1 cellular context compared by ENCODE assay signal in the genomic region with DNA sequence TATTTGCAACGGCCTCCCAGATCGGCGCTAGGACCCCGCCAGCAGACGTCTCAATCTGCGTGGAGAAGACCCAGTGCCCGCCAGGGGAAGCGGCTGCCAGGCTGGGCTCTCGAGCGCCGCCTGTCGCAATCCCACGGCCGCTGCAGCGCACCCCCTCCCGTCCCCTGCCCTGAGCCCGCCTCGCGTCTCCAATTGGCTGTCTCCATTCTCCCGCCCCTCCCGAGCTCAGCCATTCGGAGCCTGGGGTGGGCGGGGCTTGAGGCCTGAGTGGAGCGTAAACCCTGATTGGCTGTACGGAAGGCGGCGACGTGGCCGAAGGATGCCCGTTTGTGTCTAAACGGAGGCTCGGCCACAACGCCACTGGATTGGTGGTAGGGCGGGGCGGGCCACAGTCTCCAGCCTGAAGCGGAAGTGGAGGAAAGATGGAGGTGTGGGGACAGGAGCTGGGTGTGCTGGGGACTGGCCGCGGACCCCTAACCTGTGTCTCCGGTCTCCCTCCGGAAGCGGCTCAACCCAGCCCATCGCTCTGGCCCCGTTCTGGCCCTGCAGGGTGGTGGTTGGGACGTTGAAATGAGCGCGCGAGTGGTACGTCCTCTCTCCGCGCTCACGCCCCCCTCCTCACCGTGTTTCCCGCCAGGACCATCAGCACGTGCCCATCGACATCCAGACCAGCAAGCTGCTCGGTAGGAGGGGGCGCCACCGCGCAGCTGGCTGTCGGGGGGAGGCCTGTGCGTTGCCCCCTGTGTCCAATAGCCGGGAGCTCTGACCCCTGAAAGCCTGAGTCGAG.
TF ChIP-seq lines count a peak whose summit lies in the region.

A gene with protein sequence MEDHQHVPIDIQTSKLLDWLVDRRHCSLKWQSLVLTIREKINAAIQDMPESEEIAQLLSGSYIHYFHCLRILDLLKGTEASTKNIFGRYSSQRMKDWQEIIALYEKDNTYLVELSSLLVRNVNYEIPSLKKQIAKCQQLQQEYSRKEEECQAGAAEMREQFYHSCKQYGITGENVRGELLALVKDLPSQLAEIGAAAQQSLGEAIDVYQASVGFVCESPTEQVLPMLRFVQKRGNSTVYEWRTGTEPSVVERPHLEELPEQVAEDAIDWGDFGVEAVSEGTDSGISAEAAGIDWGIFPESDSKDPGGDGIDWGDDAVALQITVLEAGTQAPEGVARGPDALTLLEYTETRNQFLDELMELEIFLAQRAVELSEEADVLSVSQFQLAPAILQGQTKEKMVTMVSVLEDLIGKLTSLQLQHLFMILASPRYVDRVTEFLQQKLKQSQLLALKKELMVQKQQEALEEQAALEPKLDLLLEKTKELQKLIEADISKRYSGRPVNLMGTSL (plus strand): TSS at position 389 of the 787 bp plus-strand sequence. CDS start 34 bp downstream, at position 423.

TF ChIP-seq in HepG2, 621 proteins besides CTCF, POLR2A, EP300 and RAD21 (continued from another document and continues in another):
- TF ChIP-seq, protein P1, sequence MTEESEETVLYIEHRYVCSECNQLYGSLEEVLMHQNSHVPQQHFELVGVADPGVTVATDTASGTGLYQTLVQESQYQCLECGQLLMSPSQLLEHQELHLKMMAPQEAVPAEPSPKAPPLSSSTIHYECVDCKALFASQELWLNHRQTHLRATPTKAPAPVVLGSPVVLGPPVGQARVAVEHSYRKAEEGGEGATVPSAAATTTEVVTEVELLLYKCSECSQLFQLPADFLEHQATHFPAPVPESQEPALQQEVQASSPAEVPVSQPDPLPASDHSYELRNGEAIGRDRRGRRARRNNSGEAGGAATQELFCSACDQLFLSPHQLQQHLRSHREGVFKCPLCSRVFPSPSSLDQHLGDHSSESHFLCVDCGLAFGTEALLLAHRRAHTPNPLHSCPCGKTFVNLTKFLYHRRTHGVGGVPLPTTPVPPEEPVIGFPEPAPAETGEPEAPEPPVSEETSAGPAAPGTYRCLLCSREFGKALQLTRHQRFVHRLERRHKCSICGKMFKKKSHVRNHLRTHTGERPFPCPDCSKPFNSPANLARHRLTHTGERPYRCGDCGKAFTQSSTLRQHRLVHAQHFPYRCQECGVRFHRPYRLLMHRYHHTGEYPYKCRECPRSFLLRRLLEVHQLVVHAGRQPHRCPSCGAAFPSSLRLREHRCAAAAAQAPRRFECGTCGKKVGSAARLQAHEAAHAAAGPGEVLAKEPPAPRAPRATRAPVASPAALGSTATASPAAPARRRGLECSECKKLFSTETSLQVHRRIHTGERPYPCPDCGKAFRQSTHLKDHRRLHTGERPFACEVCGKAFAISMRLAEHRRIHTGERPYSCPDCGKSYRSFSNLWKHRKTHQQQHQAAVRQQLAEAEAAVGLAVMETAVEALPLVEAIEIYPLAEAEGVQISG (CRISPR knock-in tag; IDR thresholded peaks at IDR 0.05): peak; percentile 76
- 0 out of 2 replicates have a peak, but pooled peaks have one; percentile 95 for TF ChIP-seq ZNF570 (CRISPR knock-in tag; IDR thresholded peaks at IDR 0.05; ENCODE audit: borderline replicate concordance)
- peak; percentile 79 for TF ChIP-seq KLF6 (CRISPR knock-in tag; IDR thresholded peaks at IDR 0.05)
- TF ChIP-seq GTF2F1 (IDR thresholded peaks at IDR 0.05; ENCODE audit: low read length): no peak
- no peak for TF ChIP-seq SYNCRIP (IDR thresholded peaks at IDR 0.05; ENCODE audit: insufficient read depth, low read depth, low read length)
- no peak for TF ChIP-seq ZNF329 (CRISPR knock-in tag; IDR thresholded peaks at IDR 0.05; ENCODE audit: low read depth)
- TF ChIP-seq ASH2L (IDR thresholded peaks at IDR 0.05; ENCODE audit: insufficient read length, low read depth, low read length): peak; percentile 71
- TF ChIP-seq ZNF33B (CRISPR knock-in tag; IDR thresholded peaks at IDR 0.05): peak; percentile 95; the same call in 1 of the 2 replicates
- peak; percentile 93; the same call in 1 of the 2 replicates for TF ChIP-seq SNAPC2 (CRISPR knock-in tag; IDR thresholded peaks at IDR 0.05)
- TF ChIP-seq ZFAT (CRISPR knock-in tag; conservative IDR thresholded peaks at IDR 0.05): no peak
- TF ChIP-seq ZSCAN12 (CRISPR knock-in tag; IDR thresholded peaks at IDR 0.05): 0 out of 2 replicates have a peak, but pooled peaks have one; percentile 7
- TF ChIP-seq ZNF264 (CRISPR knock-in tag; IDR thresholded peaks at IDR 0.05): peak; percentile 59; the same call in 1 of the 2 replicates
- TF ChIP-seq, protein P2, sequence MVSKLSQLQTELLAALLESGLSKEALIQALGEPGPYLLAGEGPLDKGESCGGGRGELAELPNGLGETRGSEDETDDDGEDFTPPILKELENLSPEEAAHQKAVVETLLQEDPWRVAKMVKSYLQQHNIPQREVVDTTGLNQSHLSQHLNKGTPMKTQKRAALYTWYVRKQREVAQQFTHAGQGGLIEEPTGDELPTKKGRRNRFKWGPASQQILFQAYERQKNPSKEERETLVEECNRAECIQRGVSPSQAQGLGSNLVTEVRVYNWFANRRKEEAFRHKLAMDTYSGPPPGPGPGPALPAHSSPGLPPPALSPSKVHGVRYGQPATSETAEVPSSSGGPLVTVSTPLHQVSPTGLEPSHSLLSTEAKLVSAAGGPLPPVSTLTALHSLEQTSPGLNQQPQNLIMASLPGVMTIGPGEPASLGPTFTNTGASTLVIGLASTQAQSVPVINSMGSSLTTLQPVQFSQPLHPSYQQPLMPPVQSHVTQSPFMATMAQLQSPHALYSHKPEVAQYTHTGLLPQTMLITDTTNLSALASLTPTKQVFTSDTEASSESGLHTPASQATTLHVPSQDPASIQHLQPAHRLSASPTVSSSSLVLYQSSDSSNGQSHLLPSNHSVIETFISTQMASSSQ (IDR thresholded peaks at IDR 0.05; ENCODE audit: low read depth): no peak
- TF ChIP-seq, protein P2 (CRISPR knock-in tag; IDR thresholded peaks at IDR 0.05; ENCODE audit: borderline replicate concordance): peak; percentile 53
- TF ChIP-seq, protein P3, sequence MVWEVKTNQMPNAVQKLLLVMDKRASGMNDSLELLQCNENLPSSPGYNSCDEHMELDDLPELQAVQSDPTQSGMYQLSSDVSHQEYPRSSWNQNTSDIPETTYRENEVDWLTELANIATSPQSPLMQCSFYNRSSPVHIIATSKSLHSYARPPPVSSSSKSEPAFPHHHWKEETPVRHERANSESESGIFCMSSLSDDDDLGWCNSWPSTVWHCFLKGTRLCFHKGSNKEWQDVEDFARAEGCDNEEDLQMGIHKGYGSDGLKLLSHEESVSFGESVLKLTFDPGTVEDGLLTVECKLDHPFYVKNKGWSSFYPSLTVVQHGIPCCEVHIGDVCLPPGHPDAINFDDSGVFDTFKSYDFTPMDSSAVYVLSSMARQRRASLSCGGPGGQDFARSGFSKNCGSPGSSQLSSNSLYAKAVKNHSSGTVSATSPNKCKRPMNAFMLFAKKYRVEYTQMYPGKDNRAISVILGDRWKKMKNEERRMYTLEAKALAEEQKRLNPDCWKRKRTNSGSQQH (CRISPR knock-in tag; IDR thresholded peaks at IDR 0.05; ENCODE audit: low read depth): no peak; the same call in 1 of the 2 replicates
- TF ChIP-seq NR1H2 (CRISPR knock-in tag; IDR thresholded peaks at IDR 0.05; ENCODE audit: borderline replicate concordance, low read depth): peak; percentile 78; the same call in 1 of the 2 replicates
- TF ChIP-seq, protein P4, sequence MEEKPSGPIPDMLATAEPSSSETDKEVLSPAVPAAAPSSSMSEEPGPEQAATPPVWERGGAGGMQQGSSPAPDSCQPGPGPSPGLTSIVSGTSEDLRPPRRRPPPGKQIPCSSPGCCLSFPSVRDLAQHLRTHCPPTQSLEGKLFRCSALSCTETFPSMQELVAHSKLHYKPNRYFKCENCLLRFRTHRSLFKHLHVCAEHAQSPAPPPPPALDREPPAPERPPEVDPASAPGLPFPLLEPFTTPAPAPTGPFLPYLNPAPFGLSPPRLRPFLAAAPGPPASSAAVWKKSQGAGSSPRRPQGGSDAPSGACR (CRISPR knock-in tag; IDR thresholded peaks at IDR 0.05): peak; percentile 95
- peak; percentile 96 for TF ChIP-seq DNMT3B (CRISPR knock-in tag; conservative IDR thresholded peaks at IDR 0.05)
- peak; percentile 100 for TF ChIP-seq ARID2 (CRISPR knock-in tag; IDR thresholded peaks at IDR 0.05; ENCODE audit: borderline replicate concordance)
- peak; percentile 27; the same call in 1 of the 2 replicates for TF ChIP-seq HCFC1 (IDR thresholded peaks at IDR 0.05; ENCODE audit: low read depth, low read length)
- no peak for TF ChIP-seq PLRG1 (conservative IDR thresholded peaks at IDR 0.05)
- TF ChIP-seq, protein P5, sequence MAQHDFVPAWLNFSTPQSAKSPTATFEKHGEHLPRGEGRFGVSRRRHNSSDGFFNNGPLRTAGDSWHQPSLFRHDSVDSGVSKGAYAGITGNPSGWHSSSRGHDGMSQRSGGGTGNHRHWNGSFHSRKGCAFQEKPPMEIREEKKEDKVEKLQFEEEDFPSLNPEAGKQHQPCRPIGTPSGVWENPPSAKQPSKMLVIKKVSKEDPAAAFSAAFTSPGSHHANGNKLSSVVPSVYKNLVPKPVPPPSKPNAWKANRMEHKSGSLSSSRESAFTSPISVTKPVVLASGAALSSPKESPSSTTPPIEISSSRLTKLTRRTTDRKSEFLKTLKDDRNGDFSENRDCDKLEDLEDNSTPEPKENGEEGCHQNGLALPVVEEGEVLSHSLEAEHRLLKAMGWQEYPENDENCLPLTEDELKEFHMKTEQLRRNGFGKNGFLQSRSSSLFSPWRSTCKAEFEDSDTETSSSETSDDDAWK (CRISPR knock-in tag; IDR thresholded peaks at IDR 0.05): no peak
- TF ChIP-seq, protein P6, sequence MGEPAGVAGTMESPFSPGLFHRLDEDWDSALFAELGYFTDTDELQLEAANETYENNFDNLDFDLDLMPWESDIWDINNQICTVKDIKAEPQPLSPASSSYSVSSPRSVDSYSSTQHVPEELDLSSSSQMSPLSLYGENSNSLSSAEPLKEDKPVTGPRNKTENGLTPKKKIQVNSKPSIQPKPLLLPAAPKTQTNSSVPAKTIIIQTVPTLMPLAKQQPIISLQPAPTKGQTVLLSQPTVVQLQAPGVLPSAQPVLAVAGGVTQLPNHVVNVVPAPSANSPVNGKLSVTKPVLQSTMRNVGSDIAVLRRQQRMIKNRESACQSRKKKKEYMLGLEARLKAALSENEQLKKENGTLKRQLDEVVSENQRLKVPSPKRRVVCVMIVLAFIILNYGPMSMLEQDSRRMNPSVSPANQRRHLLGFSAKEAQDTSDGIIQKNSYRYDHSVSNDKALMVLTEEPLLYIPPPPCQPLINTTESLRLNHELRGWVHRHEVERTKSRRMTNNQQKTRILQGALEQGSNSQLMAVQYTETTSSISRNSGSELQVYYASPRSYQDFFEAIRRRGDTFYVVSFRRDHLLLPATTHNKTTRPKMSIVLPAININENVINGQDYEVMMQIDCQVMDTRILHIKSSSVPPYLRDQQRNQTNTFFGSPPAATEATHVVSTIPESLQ (CRISPR knock-in tag; conservative IDR thresholded peaks at IDR 0.05): no peak; the same call in 1 of the 2 replicates
- TF ChIP-seq ZNF747 (CRISPR knock-in tag; IDR thresholded peaks at IDR 0.05; ENCODE audit: borderline replicate concordance): peak; percentile 96
- peak; percentile 99 for TF ChIP-seq IRX3 (CRISPR knock-in tag; IDR thresholded peaks at IDR 0.05; ENCODE audit: borderline replicate concordance, low read depth)
- TF ChIP-seq ADNP (CRISPR knock-in tag; IDR thresholded peaks at IDR 0.05): peak; percentile 40; the same call in 1 of the 2 replicates
- TF ChIP-seq, protein P7, sequence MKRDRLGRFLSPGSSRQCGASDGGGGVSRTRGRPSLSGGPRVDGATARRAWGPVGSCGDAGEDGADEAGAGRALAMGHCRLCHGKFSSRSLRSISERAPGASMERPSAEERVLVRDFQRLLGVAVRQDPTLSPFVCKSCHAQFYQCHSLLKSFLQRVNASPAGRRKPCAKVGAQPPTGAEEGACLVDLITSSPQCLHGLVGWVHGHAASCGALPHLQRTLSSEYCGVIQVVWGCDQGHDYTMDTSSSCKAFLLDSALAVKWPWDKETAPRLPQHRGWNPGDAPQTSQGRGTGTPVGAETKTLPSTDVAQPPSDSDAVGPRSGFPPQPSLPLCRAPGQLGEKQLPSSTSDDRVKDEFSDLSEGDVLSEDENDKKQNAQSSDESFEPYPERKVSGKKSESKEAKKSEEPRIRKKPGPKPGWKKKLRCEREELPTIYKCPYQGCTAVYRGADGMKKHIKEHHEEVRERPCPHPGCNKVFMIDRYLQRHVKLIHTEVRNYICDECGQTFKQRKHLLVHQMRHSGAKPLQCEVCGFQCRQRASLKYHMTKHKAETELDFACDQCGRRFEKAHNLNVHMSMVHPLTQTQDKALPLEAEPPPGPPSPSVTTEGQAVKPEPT (CRISPR knock-in tag; IDR thresholded peaks at IDR 0.05; ENCODE audit: low read depth): peak; percentile 94
